ENCODE assay signal across 8 cellular contexts in genomic region chr15:88913017-88913849, GRCh38. TPM values are rescaled to one million over a fixed set of nuclear protein-coding genes. Genes with fewer than 3 reads are reported as not detected.
DNase-seq lines count a peak whose midpoint lies in the region; ATAC-seq and TF ChIP-seq lines count a peak whose summit lies in the region.

A gene with protein sequence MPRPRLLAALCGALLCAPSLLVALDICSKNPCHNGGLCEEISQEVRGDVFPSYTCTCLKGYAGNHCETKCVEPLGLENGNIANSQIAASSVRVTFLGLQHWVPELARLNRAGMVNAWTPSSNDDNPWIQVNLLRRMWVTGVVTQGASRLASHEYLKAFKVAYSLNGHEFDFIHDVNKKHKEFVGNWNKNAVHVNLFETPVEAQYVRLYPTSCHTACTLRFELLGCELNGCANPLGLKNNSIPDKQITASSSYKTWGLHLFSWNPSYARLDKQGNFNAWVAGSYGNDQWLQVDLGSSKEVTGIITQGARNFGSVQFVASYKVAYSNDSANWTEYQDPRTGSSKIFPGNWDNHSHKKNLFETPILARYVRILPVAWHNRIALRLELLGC (minus strand): TSS chr15:88913379. CDS start chr15:88913319, 60 bp downstream.

- H3K27ac ChIP-seq in gastroesophageal sphincter = peak within 1 kb of the TSS; percentile 54 to 92 (median 90)
- H3K27ac ChIP-seq in neutrophil = no peak within 1 kb of the TSS

- H3K9me3 ChIP-seq in gastroesophageal sphincter (no peaks in the 10 kb centered on the region), neutrophil (no peaks in the 10 kb centered on the region)

- peak; percentile 87 to 88 for TF ChIP-seq POLR2A in gastroesophageal sphincter (IDR thresholded peaks at IDR 0.05)

- H3K27me3 ChIP-seq in BJ (ENCODE audit: control insufficient read depth, insufficient read depth, low read length) = no peaks in the 10 kb centered on the region
- no peaks in the 10 kb centered on the region for H3K27me3 ChIP-seq in gastroesophageal sphincter
- peaks cover 39% of the 10 kb centered on the region for H3K27me3 ChIP-seq in neutrophil

- POLR2A ChIA-PET in BJ (lab: Charles Lee) = no interaction called here

- H3K4me3 ChIP-seq in BJ (ENCODE audit: low read depth, low read length) (peak within 1 kb of the TSS; percentile 75), gastroesophageal sphincter (peak within 1 kb of the TSS; percentile 73 to 95), neutrophil (ENCODE audit: low read depth in 1 of 2, low read length in 1 of 2) (peak within 1 kb of the TSS; percentile 49 to 65)

- TF ChIP-seq EP300 in gastroesophageal sphincter (IDR thresholded peaks at IDR 0.05) = no peak

- H3K36me3 ChIP-seq in BJ (ENCODE audit: control insufficient read depth, insufficient read depth, low read length) = peaks cover 11% of the 10 kb centered on the region
- H3K36me3 ChIP-seq in gastroesophageal sphincter = peaks cover 0 to 22% of the 10 kb centered on the region in 2 donors
- no peaks in the 10 kb centered on the region for H3K36me3 ChIP-seq in neutrophil

- TF ChIP-seq CTCF in BJ (IDR thresholded peaks at IDR 0.05; ENCODE audit: insufficient read depth, low read depth, low read length) (no peak), gastroesophageal sphincter (IDR thresholded peaks at IDR 0.05) (peak in 3 of 4 experiments; percentile 12 to 48 (median 18)), neutrophil (IDR thresholded peaks at IDR 0.05) (no peak)

- 2 to 3% methylated on average over 4 to 23 of the region's 67 CpGs for WGBS in gastroesophageal sphincter (ENCODE audit: low coverage in 1 of 2), 2 donors

- in situ Hi-C loops in SK-MEL-5 (cut with HindIII; ENCODE audit: low pct_unique_long_range_greater_than_20kb, low sequenced_read_pairs) = no loop called here

- DNase-seq in BJ (ENCODE audit: low read depth) (no peak), SK-MEL-5 (ENCODE audit: low read depth, low spot score) (peak; percentile 78), superior temporal gyrus (ENCODE audit: extremely low spot score) (peak; percentile 56)
- DNase-seq in activated naive CD4-positive, alpha-beta T cell treated with Interleukin-2 at 50 U/mL for 16 hours = peak; percentile 76

- H3K4me1 ChIP-seq in gastroesophageal sphincter (peaks cover 0 to 53% (median 25%) of the 10 kb centered on the region in 3 donors), neutrophil (ENCODE audit: control insufficient read depth in 1 of 2, insufficient read depth in 1 of 2, low read depth in 1 of 2, low read length in 1 of 2) (peaks cover 3 to 13% of the 10 kb centered on the region in 2 experiments)

- ATAC-seq in GM19351 (IDR thresholded peaks at IDR 0.05; ENCODE audit: unreplicated experiment) = peak; percentile 81
- ATAC-seq in HG03457 (IDR thresholded peaks at IDR 0.05; ENCODE audit: unreplicated experiment) = peak; percentile 54
- peak; percentile 81 for ATAC-seq in gastroesophageal sphincter

- CTCF ChIA-PET in BJ (lab: Yijun Ruan, JAX) = interaction anchor here (1.3 to 3.9 kb wide), 3 partner anchors 22 to 109 kb away, joined by 3 to 18 read pairs (median 3); no protein-coding TSS in a partner anchor

RNA-seq across cellular contexts. Expression of the gene that starts here (rescaled TPM):
- 1,102 and 1,967 TPM in 2 replicates for polyA plus RNA-seq in BJ (2011; rRNA removed)
- polyA minus RNA-seq in BJ (2011; rRNA and poly(A)+ RNA removed) = 235 and 255 TPM in 2 replicates
- 40.3 and 41.4 TPM in 2 replicates for total RNA-seq in SK-MEL-5 (2014; rRNA removed; shearing (Covaris generic))
- 119 and 129 TPM in 2 replicates for polyA plus RNA-seq in SK-MEL-5 (2015; cell fraction: cytosol; rRNA removed)
- polyA plus RNA-seq in SK-MEL-5 (2015; cell fraction: nucleus; rRNA removed) = 157 and 182 TPM in 2 replicates
- total RNA-seq in gastroesophageal sphincter = 100 to 1,000 TPM; 496 to 734 (median 508) TPM

Comparison
In these comparisons a context has a peak if more than half of its experiments do, and no peak if none do; other contexts are left out.
1. RNA of the gene that starts here (total RNA-seq): 496 to 734 TPM in gastroesophageal sphincter; 40.3 to 41.4 TPM in SK-MEL-5; every median in the first group is over 10 times any median in the second.
2. CTCF ChIP-seq: peak in gastroesophageal sphincter (3 of 4); none in BJ (single experiment) and neutrophil (single experiment).
3. Peak in every context shown above with its lines, with median percentiles within 50 percentile points of each other: H3K4me3 ChIP-seq and ATAC-seq.